ENCODE assay signal across 1 cellular context in the genomic region with DNA sequence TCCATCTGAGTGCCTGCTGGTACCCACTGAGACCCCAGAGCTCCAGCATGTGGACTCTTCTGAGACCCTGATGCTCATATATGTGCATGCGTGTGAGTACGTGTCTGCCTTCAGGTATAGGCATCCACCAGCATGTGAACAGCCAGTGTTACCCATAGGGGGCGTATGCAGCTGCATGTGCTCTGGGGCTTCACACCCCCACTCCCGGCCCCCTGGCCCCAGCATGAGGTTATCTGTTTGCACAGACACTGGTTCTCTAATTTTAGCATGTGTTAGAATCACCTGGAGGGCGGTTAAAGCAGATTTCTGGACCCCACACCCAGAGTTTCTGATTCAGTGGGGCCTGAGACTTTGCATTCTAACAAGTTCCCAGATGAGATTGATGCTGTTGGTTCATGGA.
A peak's percentile ranks its signal among the peaks of the same experiment; 100 is the strongest.
TF ChIP-seq lines count a peak whose summit lies in the region.

No MANE protein-coding gene starts in this region.

TF ChIP-seq in K562, 482 proteins besides CTCF, POLR2A, EP300 and RAD21 (continued from another document and continues in another):
- TF ChIP-seq SAFB2 (IDR thresholded peaks at IDR 0.05; ENCODE audit: borderline replicate concordance, low read depth, low read length, severe bottlenecking) = no peak
- no peak for TF ChIP-seq LCOR (CRISPR knock-in tag; IDR thresholded peaks at IDR 0.05)
- TF ChIP-seq, protein P1, sequence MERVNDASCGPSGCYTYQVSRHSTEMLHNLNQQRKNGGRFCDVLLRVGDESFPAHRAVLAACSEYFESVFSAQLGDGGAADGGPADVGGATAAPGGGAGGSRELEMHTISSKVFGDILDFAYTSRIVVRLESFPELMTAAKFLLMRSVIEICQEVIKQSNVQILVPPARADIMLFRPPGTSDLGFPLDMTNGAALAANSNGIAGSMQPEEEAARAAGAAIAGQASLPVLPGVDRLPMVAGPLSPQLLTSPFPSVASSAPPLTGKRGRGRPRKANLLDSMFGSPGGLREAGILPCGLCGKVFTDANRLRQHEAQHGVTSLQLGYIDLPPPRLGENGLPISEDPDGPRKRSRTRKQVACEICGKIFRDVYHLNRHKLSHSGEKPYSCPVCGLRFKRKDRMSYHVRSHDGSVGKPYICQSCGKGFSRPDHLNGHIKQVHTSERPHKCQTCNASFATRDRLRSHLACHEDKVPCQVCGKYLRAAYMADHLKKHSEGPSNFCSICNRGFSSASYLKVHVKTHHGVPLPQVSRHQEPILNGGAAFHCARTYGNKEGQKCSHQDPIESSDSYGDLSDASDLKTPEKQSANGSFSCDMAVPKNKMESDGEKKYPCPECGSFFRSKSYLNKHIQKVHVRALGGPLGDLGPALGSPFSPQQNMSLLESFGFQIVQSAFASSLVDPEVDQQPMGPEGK (CRISPR knock-in tag; IDR thresholded peaks at IDR 0.05; ENCODE audit: borderline replicate concordance) = no peak
- no peak for TF ChIP-seq CREBBP (IDR thresholded peaks at IDR 0.05; ENCODE audit: low read depth, low read length)
- no peak for TF ChIP-seq EWSR1 (IDR thresholded peaks at IDR 0.05; ENCODE audit: borderline replicate concordance, low read depth, partially characterized antibody)
- TF ChIP-seq FOXK2 (conservative IDR thresholded peaks at IDR 0.05 in 1 of 2, IDR thresholded peaks at IDR 0.05 in 1 of 2; ENCODE audit: low read depth in 2 of 2) = no peak
- TF ChIP-seq ZNF384 (IDR thresholded peaks at IDR 0.05; ENCODE audit: low read depth, low read length) = 0 out of 2 replicates have a peak, but pooled peaks have one; percentile 23
- no peak for TF ChIP-seq KAT8 (IDR thresholded peaks at IDR 0.05; ENCODE audit: low read depth)
- TF ChIP-seq, protein P2, sequence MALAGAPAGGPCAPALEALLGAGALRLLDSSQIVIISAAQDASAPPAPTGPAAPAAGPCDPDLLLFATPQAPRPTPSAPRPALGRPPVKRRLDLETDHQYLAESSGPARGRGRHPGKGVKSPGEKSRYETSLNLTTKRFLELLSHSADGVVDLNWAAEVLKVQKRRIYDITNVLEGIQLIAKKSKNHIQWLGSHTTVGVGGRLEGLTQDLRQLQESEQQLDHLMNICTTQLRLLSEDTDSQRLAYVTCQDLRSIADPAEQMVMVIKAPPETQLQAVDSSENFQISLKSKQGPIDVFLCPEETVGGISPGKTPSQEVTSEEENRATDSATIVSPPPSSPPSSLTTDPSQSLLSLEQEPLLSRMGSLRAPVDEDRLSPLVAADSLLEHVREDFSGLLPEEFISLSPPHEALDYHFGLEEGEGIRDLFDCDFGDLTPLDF (CRISPR knock-in tag; IDR thresholded peaks at IDR 0.05) = no peak
- no peak for TF ChIP-seq FOXA1 (IDR thresholded peaks at IDR 0.05; ENCODE audit: borderline replicate concordance)
- TF ChIP-seq NFIX (CRISPR knock-in tag; IDR thresholded peaks at IDR 0.05; ENCODE audit: low read depth) = no peak
- TF ChIP-seq ZFP30 (CRISPR knock-in tag; IDR thresholded peaks at IDR 0.05; ENCODE audit: borderline replicate concordance) = no peak
- TF ChIP-seq POLR3G (IDR thresholded peaks at IDR 0.05; ENCODE audit: extremely low read depth, insufficient read length, insufficient replicate concordance) = no peak
- no peak for TF ChIP-seq IRF2 (CRISPR knock-in tag; IDR thresholded peaks at IDR 0.05)
- TF ChIP-seq, protein P3, sequence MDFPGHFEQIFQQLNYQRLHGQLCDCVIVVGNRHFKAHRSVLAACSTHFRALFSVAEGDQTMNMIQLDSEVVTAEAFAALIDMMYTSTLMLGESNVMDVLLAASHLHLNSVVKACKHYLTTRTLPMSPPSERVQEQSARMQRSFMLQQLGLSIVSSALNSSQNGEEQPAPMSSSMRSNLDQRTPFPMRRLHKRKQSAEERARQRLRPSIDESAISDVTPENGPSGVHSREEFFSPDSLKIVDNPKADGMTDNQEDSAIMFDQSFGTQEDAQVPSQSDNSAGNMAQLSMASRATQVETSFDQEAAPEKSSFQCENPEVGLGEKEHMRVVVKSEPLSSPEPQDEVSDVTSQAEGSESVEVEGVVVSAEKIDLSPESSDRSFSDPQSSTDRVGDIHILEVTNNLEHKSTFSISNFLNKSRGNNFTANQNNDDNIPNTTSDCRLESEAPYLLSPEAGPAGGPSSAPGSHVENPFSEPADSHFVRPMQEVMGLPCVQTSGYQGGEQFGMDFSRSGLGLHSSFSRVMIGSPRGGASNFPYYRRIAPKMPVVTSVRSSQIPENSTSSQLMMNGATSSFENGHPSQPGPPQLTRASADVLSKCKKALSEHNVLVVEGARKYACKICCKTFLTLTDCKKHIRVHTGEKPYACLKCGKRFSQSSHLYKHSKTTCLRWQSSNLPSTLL (IDR thresholded peaks at IDR 0.05) = no peak
- TF ChIP-seq, protein P4, sequence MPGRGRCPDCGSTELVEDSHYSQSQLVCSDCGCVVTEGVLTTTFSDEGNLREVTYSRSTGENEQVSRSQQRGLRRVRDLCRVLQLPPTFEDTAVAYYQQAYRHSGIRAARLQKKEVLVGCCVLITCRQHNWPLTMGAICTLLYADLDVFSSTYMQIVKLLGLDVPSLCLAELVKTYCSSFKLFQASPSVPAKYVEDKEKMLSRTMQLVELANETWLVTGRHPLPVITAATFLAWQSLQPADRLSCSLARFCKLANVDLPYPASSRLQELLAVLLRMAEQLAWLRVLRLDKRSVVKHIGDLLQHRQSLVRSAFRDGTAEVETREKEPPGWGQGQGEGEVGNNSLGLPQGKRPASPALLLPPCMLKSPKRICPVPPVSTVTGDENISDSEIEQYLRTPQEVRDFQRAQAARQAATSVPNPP (IDR thresholded peaks at IDR 0.05; ENCODE audit: borderline replicate concordance, insufficient read depth, insufficient read length) = no peak
- TF ChIP-seq, protein P5, sequence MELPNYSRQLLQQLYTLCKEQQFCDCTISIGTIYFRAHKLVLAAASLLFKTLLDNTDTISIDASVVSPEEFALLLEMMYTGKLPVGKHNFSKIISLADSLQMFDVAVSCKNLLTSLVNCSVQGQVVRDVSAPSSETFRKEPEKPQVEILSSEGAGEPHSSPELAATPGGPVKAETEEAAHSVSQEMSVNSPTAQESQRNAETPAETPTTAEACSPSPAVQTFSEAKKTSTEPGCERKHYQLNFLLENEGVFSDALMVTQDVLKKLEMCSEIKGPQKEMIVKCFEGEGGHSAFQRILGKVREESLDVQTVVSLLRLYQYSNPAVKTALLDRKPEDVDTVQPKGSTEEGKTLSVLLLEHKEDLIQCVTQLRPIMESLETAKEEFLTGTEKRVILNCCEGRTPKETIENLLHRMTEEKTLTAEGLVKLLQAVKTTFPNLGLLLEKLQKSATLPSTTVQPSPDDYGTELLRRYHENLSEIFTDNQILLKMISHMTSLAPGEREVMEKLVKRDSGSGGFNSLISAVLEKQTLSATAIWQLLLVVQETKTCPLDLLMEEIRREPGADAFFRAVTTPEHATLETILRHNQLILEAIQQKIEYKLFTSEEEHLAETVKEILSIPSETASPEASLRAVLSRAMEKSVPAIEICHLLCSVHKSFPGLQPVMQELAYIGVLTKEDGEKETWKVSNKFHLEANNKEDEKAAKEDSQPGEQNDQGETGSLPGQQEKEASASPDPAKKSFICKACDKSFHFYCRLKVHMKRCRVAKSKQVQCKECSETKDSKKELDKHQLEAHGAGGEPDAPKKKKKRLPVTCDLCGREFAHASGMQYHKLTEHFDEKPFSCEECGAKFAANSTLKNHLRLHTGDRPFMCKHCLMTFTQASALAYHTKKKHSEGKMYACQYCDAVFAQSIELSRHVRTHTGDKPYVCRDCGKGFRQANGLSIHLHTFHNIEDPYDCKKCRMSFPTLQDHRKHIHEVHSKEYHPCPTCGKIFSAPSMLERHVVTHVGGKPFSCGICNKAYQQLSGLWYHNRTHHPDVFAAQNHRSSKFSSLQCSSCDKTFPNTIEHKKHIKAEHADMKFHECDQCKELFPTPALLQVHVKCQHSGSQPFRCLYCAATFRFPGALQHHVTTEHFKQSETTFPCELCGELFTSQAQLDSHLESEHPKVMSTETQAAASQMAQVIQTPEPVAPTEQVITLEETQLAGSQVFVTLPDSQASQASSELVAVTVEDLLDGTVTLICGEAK (IDR thresholded peaks at IDR 0.05) = no peak
- TF ChIP-seq, protein P5 (CRISPR knock-in tag; IDR thresholded peaks at IDR 0.05) = no peak
- no peak for TF ChIP-seq ADNP (tag; IDR thresholded peaks at IDR 0.05)
- TF ChIP-seq MTA3 (IDR thresholded peaks at IDR 0.05; ENCODE audit: borderline replicate concordance) = no peak
- TF ChIP-seq ZC3H4 (CRISPR knock-in tag; IDR thresholded peaks at IDR 0.05; ENCODE audit: borderline replicate concordance) = no peak
- TF ChIP-seq TAL1 (IDR thresholded peaks at IDR 0.05) = peak; percentile 70
- TF ChIP-seq, protein P6, sequence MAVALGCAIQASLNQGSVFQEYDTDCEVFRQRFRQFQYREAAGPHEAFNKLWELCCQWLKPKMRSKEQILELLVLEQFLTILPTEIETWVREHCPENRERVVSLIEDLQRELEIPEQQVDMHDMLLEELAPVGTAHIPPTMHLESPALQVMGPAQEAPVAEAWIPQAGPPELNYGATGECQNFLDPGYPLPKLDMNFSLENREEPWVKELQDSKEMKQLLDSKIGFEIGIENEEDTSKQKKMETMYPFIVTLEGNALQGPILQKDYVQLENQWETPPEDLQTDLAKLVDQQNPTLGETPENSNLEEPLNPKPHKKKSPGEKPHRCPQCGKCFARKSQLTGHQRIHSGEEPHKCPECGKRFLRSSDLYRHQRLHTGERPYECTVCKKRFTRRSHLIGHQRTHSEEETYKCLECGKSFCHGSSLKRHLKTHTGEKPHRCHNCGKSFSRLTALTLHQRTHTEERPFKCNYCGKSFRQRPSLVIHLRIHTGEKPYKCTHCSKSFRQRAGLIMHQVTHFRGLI (CRISPR knock-in tag; IDR thresholded peaks at IDR 0.05) = no peak
- no peak for TF ChIP-seq ZBTB17 (CRISPR knock-in tag; IDR thresholded peaks at IDR 0.05)
- TF ChIP-seq, protein P7, sequence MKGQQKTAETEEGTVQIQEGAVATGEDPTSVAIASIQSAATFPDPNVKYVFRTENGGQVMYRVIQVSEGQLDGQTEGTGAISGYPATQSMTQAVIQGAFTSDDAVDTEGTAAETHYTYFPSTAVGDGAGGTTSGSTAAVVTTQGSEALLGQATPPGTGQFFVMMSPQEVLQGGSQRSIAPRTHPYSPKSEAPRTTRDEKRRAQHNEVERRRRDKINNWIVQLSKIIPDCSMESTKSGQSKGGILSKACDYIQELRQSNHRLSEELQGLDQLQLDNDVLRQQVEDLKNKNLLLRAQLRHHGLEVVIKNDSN (CRISPR knock-in tag; IDR thresholded peaks at IDR 0.05) = no peak
- no peak for TF ChIP-seq ZNF324 (CRISPR knock-in tag; IDR thresholded peaks at IDR 0.05)
- TF ChIP-seq SMAD2 (IDR thresholded peaks at IDR 0.05; ENCODE audit: low read depth, low read length) = no peak
- TF ChIP-seq ZNF3 (CRISPR knock-in tag; IDR thresholded peaks at IDR 0.05) = no peak
- TF ChIP-seq, protein P8, sequence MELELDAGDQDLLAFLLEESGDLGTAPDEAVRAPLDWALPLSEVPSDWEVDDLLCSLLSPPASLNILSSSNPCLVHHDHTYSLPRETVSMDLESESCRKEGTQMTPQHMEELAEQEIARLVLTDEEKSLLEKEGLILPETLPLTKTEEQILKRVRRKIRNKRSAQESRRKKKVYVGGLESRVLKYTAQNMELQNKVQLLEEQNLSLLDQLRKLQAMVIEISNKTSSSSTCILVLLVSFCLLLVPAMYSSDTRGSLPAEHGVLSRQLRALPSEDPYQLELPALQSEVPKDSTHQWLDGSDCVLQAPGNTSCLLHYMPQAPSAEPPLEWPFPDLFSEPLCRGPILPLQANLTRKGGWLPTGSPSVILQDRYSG (tag; conservative IDR thresholded peaks at IDR 0.05; ENCODE audit: low read depth) = no peak
- peak; percentile 35 to 42; a peak in 2 of 4 replicates for TF ChIP-seq FOXA3 (CRISPR knock-in tag; conservative IDR thresholded peaks at IDR 0.05 in 1 of 2, IDR thresholded peaks at IDR 0.05 in 1 of 2)
- no peak for TF ChIP-seq SIN3A (IDR thresholded peaks at IDR 0.05; ENCODE audit: borderline replicate concordance in 2 of 2, control insufficient read depth in 1 of 2, low read depth in 2 of 2, low read length in 2 of 2)
- TF ChIP-seq GTF2F1 (IDR thresholded peaks at IDR 0.05; ENCODE audit: low read depth, low read length) = no peak
- TF ChIP-seq ASH1L (IDR thresholded peaks at IDR 0.05; ENCODE audit: borderline replicate concordance, low read depth, partially characterized antibody) = no peak
- TF ChIP-seq TCF7 (IDR thresholded peaks at IDR 0.05; ENCODE audit: borderline replicate concordance) = no peak
- TF ChIP-seq XRCC5 (IDR thresholded peaks at IDR 0.05; ENCODE audit: low read depth, low read length) = 0 out of 2 replicates have a peak, but pooled peaks have one; percentile 41
- no peak for TF ChIP-seq ZNF668 (CRISPR knock-in tag; IDR thresholded peaks at IDR 0.05)
- TF ChIP-seq SMC3 (conservative IDR thresholded peaks at IDR 0.05; ENCODE audit: insufficient read depth, low read depth, low read length) = no peak; the same call in 1 of the 2 replicates
- TF ChIP-seq, protein P9, sequence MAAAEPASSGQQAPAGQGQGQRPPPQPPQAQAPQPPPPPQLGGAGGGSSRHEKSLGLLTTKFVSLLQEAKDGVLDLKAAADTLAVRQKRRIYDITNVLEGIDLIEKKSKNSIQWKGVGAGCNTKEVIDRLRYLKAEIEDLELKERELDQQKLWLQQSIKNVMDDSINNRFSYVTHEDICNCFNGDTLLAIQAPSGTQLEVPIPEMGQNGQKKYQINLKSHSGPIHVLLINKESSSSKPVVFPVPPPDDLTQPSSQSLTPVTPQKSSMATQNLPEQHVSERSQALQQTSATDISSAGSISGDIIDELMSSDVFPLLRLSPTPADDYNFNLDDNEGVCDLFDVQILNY (CRISPR knock-in tag; IDR thresholded peaks at IDR 0.05) = no peak
- no peak for TF ChIP-seq SMARCC2 (IDR thresholded peaks at IDR 0.05; ENCODE audit: low read depth)
- no peak for TF ChIP-seq GTF2A2 (tag; IDR thresholded peaks at IDR 0.05)
- TF ChIP-seq ZNF778 (CRISPR knock-in tag; IDR thresholded peaks at IDR 0.05) = no peak
- no peak for TF ChIP-seq CBX5 (IDR thresholded peaks at IDR 0.05; ENCODE audit: borderline replicate concordance, low read depth)
